In the genomic region with DNA sequence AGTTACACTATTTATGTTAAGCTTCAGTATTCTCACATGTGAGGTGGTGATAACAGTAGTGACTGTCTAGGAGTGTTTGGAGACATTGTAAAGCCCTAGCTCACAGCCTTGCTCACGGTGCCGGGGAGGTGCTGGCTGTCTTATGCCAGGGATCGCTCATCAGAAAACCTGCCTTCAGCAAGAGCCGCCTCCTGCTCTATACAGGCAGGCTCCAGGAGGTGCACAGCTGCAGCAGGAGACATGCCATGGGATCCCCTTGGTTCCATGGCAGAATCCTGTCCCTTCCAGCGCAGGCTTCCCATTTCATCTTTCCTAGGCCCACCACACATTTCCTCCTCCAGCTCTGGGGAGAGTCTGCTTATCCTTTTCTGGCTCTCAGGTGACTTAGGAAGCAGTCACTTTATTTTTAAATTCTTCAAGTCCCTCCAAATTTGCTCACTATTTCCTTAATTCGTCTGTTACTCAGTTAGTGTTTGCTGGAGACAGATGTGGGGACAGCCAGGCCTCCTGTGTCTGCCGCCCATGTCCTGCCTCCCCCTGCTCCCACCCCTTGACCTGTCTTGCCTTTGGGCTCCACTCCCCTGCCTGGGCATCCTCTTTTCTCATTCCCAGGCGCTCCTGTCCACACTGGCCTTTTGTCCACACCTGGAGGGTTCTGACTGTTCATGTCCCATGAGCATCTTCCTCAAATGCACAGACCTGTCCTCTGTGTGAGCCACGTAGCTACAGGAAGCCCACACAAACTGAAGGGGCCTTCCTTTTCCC, we compare ENCODE assay signal across 20 cellular contexts. TPM values are rescaled to one million over a fixed set of nuclear protein-coding genes. Genes with fewer than 3 reads are reported as not detected.
"Had no signal": no experiment of that assay in that cellular context is flagged by ENCODE, and none has a peak within 500 bp of the region (broad histone marks: within the 10 kb centered on the region; RNA-seq: fewer than 3 reads in every experiment).

No MANE protein-coding gene starts in this region.

- H3K4me3 ChIP-seq: breast epithelium had no signal

- H3K27ac Mint-ChIP-seq: activated B cell treated with CpG ODN at 0.5 μM for 24 hours; activated CD4-positive, alpha-beta T cell treated with anti-CD3 and anti-CD28 coated beads, Interleukin-2, amount 10 ng/mL, durations not matched to agents 24 days and 14 days; activated naive CD8-positive, alpha-beta T cell treated with anti-CD3 and anti-CD28 coated beads, Interleukin-2, amount 10 ng/mL, durations not matched to agents 7 days and 5 days; T-helper 17 cell had no signal

- H3K9me3 Mint-ChIP-seq: activated B cell treated with CpG ODN at 0.5 μM for 24 hours; activated CD4-positive, alpha-beta T cell treated with anti-CD3 and anti-CD28 coated beads, Interleukin-2, amount 10 ng/mL, durations not matched to agents 24 days and 14 days; activated naive CD8-positive, alpha-beta T cell treated with anti-CD3 and anti-CD28 coated beads, Interleukin-2, amount 10 ng/mL, durations not matched to agents 7 days and 5 days had no signal

- H3K9me3 ChIP-seq: breast epithelium had no signal

- H3K4me1 Mint-ChIP-seq: activated B cell treated with CpG ODN at 0.5 μM for 24 hours; activated CD4-positive, alpha-beta T cell treated with anti-CD3 and anti-CD28 coated beads, Interleukin-2, amount 10 ng/mL, durations not matched to agents 24 days and 14 days; activated naive CD8-positive, alpha-beta T cell treated with anti-CD3 and anti-CD28 coated beads, Interleukin-2, amount 10 ng/mL, durations not matched to agents 7 days and 5 days had no signal

- H3K36me3 ChIP-seq: breast epithelium had no signal

- H3K4me3 Mint-ChIP-seq: activated B cell treated with CpG ODN at 0.5 μM for 24 hours; activated CD4-positive, alpha-beta T cell treated with anti-CD3 and anti-CD28 coated beads, Interleukin-2, amount 10 ng/mL, durations not matched to agents 24 days and 14 days; activated naive CD8-positive, alpha-beta T cell treated with anti-CD3 and anti-CD28 coated beads, Interleukin-2, amount 10 ng/mL, durations not matched to agents 7 days and 5 days had no signal

- DNase-seq: activated B cell treated with CpG ODN at 0.5 μM for 24 hours; activated CD4-positive, alpha-beta T cell treated with anti-CD3 and anti-CD28 coated beads for 1 hour; activated CD4-positive, alpha-beta T cell treated with anti-CD3 and anti-CD28 coated beads, Interleukin-2, amount 10 ng/mL, durations not matched to agents 24 days and 14 days; activated CD4-positive, alpha-beta T cell treated with anti-CD3 and anti-CD28 coated beads, Interleukin-2, amount 50 U/mL, for 48 hours; activated naive CD4-positive, alpha-beta T cell treated with anti-CD3 and anti-CD28 coated beads, Interleukin-2, amount 50 U/mL, for 16 hours; activated naive CD8-positive, alpha-beta T cell treated with anti-CD3 and anti-CD28 coated beads, Interleukin-2, amount 10 ng/mL, durations not matched to agents 7 days and 5 days; activated T-cell treated with anti-CD3 and anti-CD28 coated beads, Interleukin-2, amount 50 U/mL, for 1 hour; MM.1S; NCI-H1105; NCI-H1436; NCI-H1694 treated with DMSO at 0.1 percent for 48 hours; NCI-H2029 treated with DMSO at 0.1 percent for 48 hours; NCI-H345; NCI-H510A; NCI-H69; PC-3; SIG-M5; T-helper 17 cell; T-helper 9 cell had no signal

- H3K27ac ChIP-seq: breast epithelium had no signal

- ATAC-seq: PC-3, T-helper 17 cell had no signal

- H3K36me3 Mint-ChIP-seq: activated naive CD8-positive, alpha-beta T cell treated with anti-CD3 and anti-CD28 coated beads, Interleukin-2, amount 10 ng/mL, durations not matched to agents 7 days and 5 days had no signal

- H3K4me1 ChIP-seq: breast epithelium had no signal

- H3K27me3 ChIP-seq: breast epithelium had no signal

RNA-seq across cellular contexts. Expression of a gene that starts 31.7 kb away (rescaled TPM):
- total RNA-seq: activated B cell treated with CpG ODN at 0.5 μM for 24 hours; activated CD4-positive, alpha-beta T cell treated with anti-CD3 and anti-CD28 coated beads, Interleukin-2, amount 10 ng/mL, durations not matched to agents 24 days and 14 days; activated naive CD8-positive, alpha-beta T cell treated with anti-CD3 and anti-CD28 coated beads, Interleukin-2, amount 10 ng/mL, durations not matched to agents 7 days and 5 days; PC-3 had no signal
